1 cellular context compared by ENCODE assay signal in genomic region chr16:4109250-4109736, GRCh38.
A peak's percentile ranks its signal among the peaks of the same experiment; 100 is the strongest.
TF ChIP-seq lines count a peak whose summit lies in the region.

No MANE protein-coding gene starts in this region.

TF ChIP-seq in HepG2, 621 proteins besides CTCF, POLR2A, EP300 and RAD21 (continued from another document):
- no peak for TF ChIP-seq DRAP1 (CRISPR knock-in tag; IDR thresholded peaks at IDR 0.05)
- TF ChIP-seq SP1 (IDR thresholded peaks at IDR 0.05) = no peak
- no peak for TF ChIP-seq SP1 (CRISPR knock-in tag; IDR thresholded peaks at IDR 0.05)
- TF ChIP-seq SMAD1 (CRISPR knock-in tag; IDR thresholded peaks at IDR 0.05; ENCODE audit: borderline replicate concordance, low read depth) = no peak
- no peak for TF ChIP-seq KAT2B (IDR thresholded peaks at IDR 0.05; ENCODE audit: borderline replicate concordance, low read depth, low read length)
- TF ChIP-seq BCLAF1 (IDR thresholded peaks at IDR 0.05) = no peak
- TF ChIP-seq ETS1 (CRISPR knock-in tag; IDR thresholded peaks at IDR 0.05) = no peak
- TF ChIP-seq ZBTB10 (CRISPR knock-in tag; IDR thresholded peaks at IDR 0.05; ENCODE audit: borderline replicate concordance) = no peak
- peak; percentile 60; the same call in 1 of the 2 replicates for TF ChIP-seq ISL2 (CRISPR knock-in tag; IDR thresholded peaks at IDR 0.05)
- no peak for TF ChIP-seq ZSCAN22 (CRISPR knock-in tag; IDR thresholded peaks at IDR 0.05)
- no peak for TF ChIP-seq HHEX (CRISPR knock-in tag; IDR thresholded peaks at IDR 0.05)
- TF ChIP-seq JUND (CRISPR knock-in tag; IDR thresholded peaks at IDR 0.05) = no peak
- 0 out of 2 replicates have a peak, but pooled peaks have one; percentile 30 for TF ChIP-seq SNAPC5 (CRISPR knock-in tag; IDR thresholded peaks at IDR 0.05; ENCODE audit: borderline replicate concordance)
- TF ChIP-seq MTF1 (CRISPR knock-in tag; IDR thresholded peaks at IDR 0.05) = no peak
- TF ChIP-seq ARID3A (IDR thresholded peaks at IDR 0.05; ENCODE audit: low read depth, low read length) = peak; percentile 64
- no peak for TF ChIP-seq ZNF629 (CRISPR knock-in tag; conservative IDR thresholded peaks at IDR 0.05)
- no peak for TF ChIP-seq ZBTB4 (CRISPR knock-in tag; IDR thresholded peaks at IDR 0.05; ENCODE audit: borderline replicate concordance)
- no peak for TF ChIP-seq ZNF205 (CRISPR knock-in tag; IDR thresholded peaks at IDR 0.05)
- no peak for TF ChIP-seq ZNF564 (CRISPR knock-in tag; IDR thresholded peaks at IDR 0.05)
- TF ChIP-seq ZNF558 (CRISPR knock-in tag; IDR thresholded peaks at IDR 0.05; ENCODE audit: borderline replicate concordance) = no peak
- TF ChIP-seq ZNF543 (CRISPR knock-in tag; IDR thresholded peaks at IDR 0.05) = no peak
- TF ChIP-seq ZNF354B (CRISPR knock-in tag; IDR thresholded peaks at IDR 0.05) = no peak
- TF ChIP-seq HMG20A (CRISPR knock-in tag; IDR thresholded peaks at IDR 0.05; ENCODE audit: borderline replicate concordance) = peak; percentile 27; the same call in 1 of the 2 replicates
- TF ChIP-seq ZNF383 (CRISPR knock-in tag; IDR thresholded peaks at IDR 0.05; ENCODE audit: borderline replicate concordance) = no peak
- no peak for TF ChIP-seq SSRP1 (CRISPR knock-in tag; IDR thresholded peaks at IDR 0.05)
- TF ChIP-seq ZFP62 (CRISPR knock-in tag; IDR thresholded peaks at IDR 0.05) = no peak
- TF ChIP-seq SNAPC2 (CRISPR knock-in tag; IDR thresholded peaks at IDR 0.05) = no peak
- TF ChIP-seq SRSF1 (optimal IDR thresholded peaks at IDR 0.05; ENCODE audit: low read depth, low read length) = no peak
- no peak for TF ChIP-seq ZNF572 (CRISPR knock-in tag; IDR thresholded peaks at IDR 0.05)
- peak; percentile 15; the same call in 1 of the 2 replicates for TF ChIP-seq ZNF792 (CRISPR knock-in tag; IDR thresholded peaks at IDR 0.05)
- no peak for TF ChIP-seq ZC3H4 (CRISPR knock-in tag; IDR thresholded peaks at IDR 0.05; ENCODE audit: borderline replicate concordance)
- no peak for TF ChIP-seq PHB2 (IDR thresholded peaks at IDR 0.05; ENCODE audit: partially characterized antibody)
- TF ChIP-seq JUN (CRISPR knock-in tag; IDR thresholded peaks at IDR 0.05) = no peak
